In the genomic region with DNA sequence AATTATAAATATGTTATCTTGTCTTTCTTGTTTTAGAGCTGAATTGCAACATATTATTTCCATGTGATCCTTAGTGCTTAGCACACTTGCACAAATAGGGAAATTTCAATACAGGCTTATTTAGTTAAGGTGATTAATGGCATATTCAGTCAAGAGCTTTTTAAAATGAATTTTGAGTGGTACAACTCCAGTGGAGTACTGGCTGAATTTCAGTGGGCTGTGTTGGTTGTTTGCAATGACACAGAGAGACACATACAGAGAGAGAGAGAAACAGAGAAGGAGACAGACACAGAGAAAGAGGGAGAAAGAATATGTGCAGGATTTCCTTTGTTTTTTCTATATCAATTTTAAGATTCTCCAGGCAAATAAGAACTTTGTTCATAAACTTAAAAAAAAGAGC, we compare ENCODE assay signal across 25 cellular contexts.
"Had no signal": no experiment of that assay in that cellular context is flagged by ENCODE, and none has a peak within 500 bp of the region (broad histone marks: within the 10 kb centered on the region; RNA-seq: fewer than 3 reads in every experiment).

No MANE protein-coding gene starts in this region.

- H3K4me1 ChIP-seq: colonic mucosa, esophagus muscularis mucosa, esophagus squamous epithelium, foreskin keratinocyte, gastrocnemius medialis, gastroesophageal sphincter, heart left ventricle, heart right ventricle had no signal

- ATAC-seq: effector memory CD8-positive, alpha-beta T cell; esophagus mucosa; foreskin keratinocyte; gastrocnemius medialis; gastroesophageal sphincter; heart left ventricle; heart right ventricle had no signal

- H3K4me1 Mint-ChIP-seq: endodermal cell had no signal

- H3K9me3 ChIP-seq: colonic mucosa, esophagus muscularis mucosa, esophagus squamous epithelium, gastrocnemius medialis, gastroesophageal sphincter, heart left ventricle, heart right ventricle had no signal

- H3K27me3 ChIP-seq: colonic mucosa, dorsolateral prefrontal cortex, esophagus muscularis mucosa, esophagus squamous epithelium, foreskin keratinocyte, gastrocnemius medialis, gastroesophageal sphincter, heart left ventricle, heart right ventricle had no signal

- H3K4me3 ChIP-seq: colonic mucosa, coronary artery, dorsolateral prefrontal cortex, esophagus muscularis mucosa, esophagus squamous epithelium, gastrocnemius medialis, gastroesophageal sphincter, heart left ventricle, heart right ventricle had no signal

- H3K36me3 ChIP-seq: colonic mucosa, esophagus muscularis mucosa, esophagus squamous epithelium, gastrocnemius medialis, gastroesophageal sphincter, heart left ventricle, heart right ventricle had no signal

- DNase-seq: colonic mucosa; cortex of kidney; dermis blood vessel endothelial cell; dorsolateral prefrontal cortex; effector CD4-positive, alpha-beta T cell; effector CD8-positive, alpha-beta T cell; effector memory CD4-positive, alpha-beta T cell; effector memory CD8-positive, alpha-beta T cell; endodermal cell; erythroblast; esophagus squamous epithelium; foreskin fibroblast; foreskin keratinocyte; foreskin melanocyte; gastrocnemius medialis; glutamatergic neuron; head of caudate nucleus; heart left ventricle; heart right ventricle had no signal

- H3K27ac Mint-ChIP-seq: dendritic cell treated with granulocyte-macrophage colony-stimulating factor and Interleukin-4, amounts not matched to agents 40 ng/mL and 50 ng/mL, for 4 days; effector memory CD8-positive, alpha-beta T cell; endodermal cell had no signal

- H3K27me3 Mint-ChIP-seq: dendritic cell treated with granulocyte-macrophage colony-stimulating factor and Interleukin-4, amounts not matched to agents 40 ng/mL and 50 ng/mL, for 4 days; effector memory CD8-positive, alpha-beta T cell had no signal

- H3K27ac ChIP-seq: colonic mucosa, coronary artery, dorsolateral prefrontal cortex, epithelial cell of prostate, esophagus muscularis mucosa, esophagus squamous epithelium, foreskin keratinocyte, gastrocnemius medialis, gastroesophageal sphincter, heart left ventricle, heart right ventricle had no signal

- H3K9me3 Mint-ChIP-seq: dendritic cell treated with granulocyte-macrophage colony-stimulating factor and Interleukin-4, amounts not matched to agents 40 ng/mL and 50 ng/mL, for 4 days; endodermal cell had no signal

- H3K4me3 Mint-ChIP-seq: dendritic cell treated with granulocyte-macrophage colony-stimulating factor and Interleukin-4, amounts not matched to agents 40 ng/mL and 50 ng/mL, for 4 days; effector memory CD8-positive, alpha-beta T cell; endodermal cell had no signal
